1 cellular context compared by ENCODE assay signal in the genomic region with DNA sequence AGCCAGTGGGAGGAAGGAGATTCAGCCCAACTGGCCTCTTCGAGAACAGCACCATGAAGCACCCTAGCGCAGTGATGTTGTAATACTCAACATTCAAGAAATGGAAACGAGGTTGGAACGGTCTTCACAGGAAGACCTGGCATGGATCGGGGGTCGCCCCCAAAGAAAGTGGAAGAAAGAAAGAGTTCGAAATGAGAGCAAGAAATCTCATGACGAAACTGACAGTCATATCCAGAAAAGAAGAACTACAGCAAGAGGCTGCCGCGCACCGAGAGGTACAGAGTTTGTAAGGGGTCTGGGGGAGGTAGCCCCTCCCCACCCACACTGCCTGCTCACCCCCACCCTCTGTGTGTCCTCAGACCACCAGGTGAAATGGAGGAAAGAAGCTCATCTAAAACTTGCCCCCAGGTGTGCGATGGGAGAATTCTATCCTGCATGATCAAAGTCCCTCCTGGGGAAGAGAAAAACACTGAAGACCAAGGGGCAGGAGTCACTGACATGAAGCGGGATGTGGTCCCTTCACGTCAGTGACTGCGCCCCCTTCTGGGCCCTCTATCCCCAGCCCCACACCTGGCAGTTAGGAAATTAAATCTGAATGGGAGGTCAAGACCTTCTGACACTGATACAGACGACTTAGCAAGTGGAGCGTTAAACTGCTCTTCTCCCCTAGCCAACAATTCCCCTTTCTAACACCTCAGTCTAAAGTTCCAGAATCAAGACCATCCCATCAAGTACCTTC.
TF ChIP-seq lines count a peak whose summit lies in the region.

No MANE protein-coding gene starts in this region.

TF ChIP-seq in H1, 55 proteins besides CTCF, POLR2A, EP300 and RAD21:
- TF ChIP-seq, protein P1, sequence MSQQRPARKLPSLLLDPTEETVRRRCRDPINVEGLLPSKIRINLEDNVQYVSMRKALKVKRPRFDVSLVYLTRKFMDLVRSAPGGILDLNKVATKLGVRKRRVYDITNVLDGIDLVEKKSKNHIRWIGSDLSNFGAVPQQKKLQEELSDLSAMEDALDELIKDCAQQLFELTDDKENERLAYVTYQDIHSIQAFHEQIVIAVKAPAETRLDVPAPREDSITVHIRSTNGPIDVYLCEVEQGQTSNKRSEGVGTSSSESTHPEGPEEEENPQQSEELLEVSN (IDR thresholded peaks at IDR 0.05): no peak
- TF ChIP-seq RFX5 (IDR thresholded peaks at IDR 0.05; ENCODE audit: borderline replicate concordance, low read depth, low read length): no peak
- TF ChIP-seq POU5F1 (IDR thresholded peaks at IDR 0.05; ENCODE audit: low read depth, low read length): no peak
- TF ChIP-seq, protein P2, sequence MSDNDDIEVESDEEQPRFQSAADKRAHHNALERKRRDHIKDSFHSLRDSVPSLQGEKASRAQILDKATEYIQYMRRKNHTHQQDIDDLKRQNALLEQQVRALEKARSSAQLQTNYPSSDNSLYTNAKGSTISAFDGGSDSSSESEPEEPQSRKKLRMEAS (IDR thresholded peaks at IDR 0.05): no peak
- TF ChIP-seq SP4 (IDR thresholded peaks at IDR 0.05; ENCODE audit: low read length): no peak
- TF ChIP-seq KDM5A (IDR thresholded peaks at IDR 0.05; ENCODE audit: low read length): no peak
- TF ChIP-seq JUN (IDR thresholded peaks at IDR 0.05; ENCODE audit: low read depth, low read length): no peak
- TF ChIP-seq TAF7 (optimal IDR thresholded peaks at IDR 0.05; ENCODE audit: borderline replicate concordance, low read depth, low read length): peak; percentile 19
- TF ChIP-seq RBBP5 (IDR thresholded peaks at IDR 0.05; ENCODE audit: borderline replicate concordance, low read depth, low read length): no peak
- no peak for TF ChIP-seq SUZ12 (IDR thresholded peaks at IDR 0.05; ENCODE audit: low read length)
- TF ChIP-seq TEAD4 (IDR thresholded peaks at IDR 0.05; ENCODE audit: low read depth, low read length): no peak
- TF ChIP-seq CBX5 (IDR thresholded peaks at IDR 0.05; ENCODE audit: low read depth, low read length): no peak
- no peak for TF ChIP-seq CBX8 (IDR thresholded peaks at IDR 0.05; ENCODE audit: borderline replicate concordance, low read depth, low read length)
- TF ChIP-seq SRF (IDR thresholded peaks at IDR 0.05; ENCODE audit: low read depth, low read length): no peak
- no peak for TF ChIP-seq CEBPB (IDR thresholded peaks at IDR 0.05; ENCODE audit: low read depth, low read length)
- TF ChIP-seq ATF2 (IDR thresholded peaks at IDR 0.05; ENCODE audit: low read length): no peak
- TF ChIP-seq MAFK (IDR thresholded peaks at IDR 0.05; ENCODE audit: low read depth, low read length): no peak
- TF ChIP-seq, protein P3, sequence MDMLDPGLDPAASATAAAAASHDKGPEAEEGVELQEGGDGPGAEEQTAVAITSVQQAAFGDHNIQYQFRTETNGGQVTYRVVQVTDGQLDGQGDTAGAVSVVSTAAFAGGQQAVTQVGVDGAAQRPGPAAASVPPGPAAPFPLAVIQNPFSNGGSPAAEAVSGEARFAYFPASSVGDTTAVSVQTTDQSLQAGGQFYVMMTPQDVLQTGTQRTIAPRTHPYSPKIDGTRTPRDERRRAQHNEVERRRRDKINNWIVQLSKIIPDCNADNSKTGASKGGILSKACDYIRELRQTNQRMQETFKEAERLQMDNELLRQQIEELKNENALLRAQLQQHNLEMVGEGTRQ (IDR thresholded peaks at IDR 0.05; ENCODE audit: low read length): no peak
- TF ChIP-seq TCF12 (IDR thresholded peaks at IDR 0.05; ENCODE audit: low read depth, low read length): peak; percentile 85; the same call in 1 of the 2 replicates
- no peak for TF ChIP-seq NANOG (IDR thresholded peaks at IDR 0.05; ENCODE audit: insufficient read depth, low read depth, low read length, poor library complexity, severe bottlenecking)
- TF ChIP-seq JUND (IDR thresholded peaks at IDR 0.05; ENCODE audit: low read length): 0 out of 2 replicates have a peak, but pooled peaks have one; percentile 14
- TF ChIP-seq NRF1 (IDR thresholded peaks at IDR 0.05; ENCODE audit: low read depth, low read length): no peak
- TF ChIP-seq CREB1 (IDR thresholded peaks at IDR 0.05): peak; percentile 66
- no peak for TF ChIP-seq KDM4A (IDR thresholded peaks at IDR 0.05; ENCODE audit: low read depth, low read length, severe bottlenecking)
- no peak for TF ChIP-seq SP2 (IDR thresholded peaks at IDR 0.05; ENCODE audit: low read length)
